11 cellular contexts compared by ENCODE assay signal in the genomic region with DNA sequence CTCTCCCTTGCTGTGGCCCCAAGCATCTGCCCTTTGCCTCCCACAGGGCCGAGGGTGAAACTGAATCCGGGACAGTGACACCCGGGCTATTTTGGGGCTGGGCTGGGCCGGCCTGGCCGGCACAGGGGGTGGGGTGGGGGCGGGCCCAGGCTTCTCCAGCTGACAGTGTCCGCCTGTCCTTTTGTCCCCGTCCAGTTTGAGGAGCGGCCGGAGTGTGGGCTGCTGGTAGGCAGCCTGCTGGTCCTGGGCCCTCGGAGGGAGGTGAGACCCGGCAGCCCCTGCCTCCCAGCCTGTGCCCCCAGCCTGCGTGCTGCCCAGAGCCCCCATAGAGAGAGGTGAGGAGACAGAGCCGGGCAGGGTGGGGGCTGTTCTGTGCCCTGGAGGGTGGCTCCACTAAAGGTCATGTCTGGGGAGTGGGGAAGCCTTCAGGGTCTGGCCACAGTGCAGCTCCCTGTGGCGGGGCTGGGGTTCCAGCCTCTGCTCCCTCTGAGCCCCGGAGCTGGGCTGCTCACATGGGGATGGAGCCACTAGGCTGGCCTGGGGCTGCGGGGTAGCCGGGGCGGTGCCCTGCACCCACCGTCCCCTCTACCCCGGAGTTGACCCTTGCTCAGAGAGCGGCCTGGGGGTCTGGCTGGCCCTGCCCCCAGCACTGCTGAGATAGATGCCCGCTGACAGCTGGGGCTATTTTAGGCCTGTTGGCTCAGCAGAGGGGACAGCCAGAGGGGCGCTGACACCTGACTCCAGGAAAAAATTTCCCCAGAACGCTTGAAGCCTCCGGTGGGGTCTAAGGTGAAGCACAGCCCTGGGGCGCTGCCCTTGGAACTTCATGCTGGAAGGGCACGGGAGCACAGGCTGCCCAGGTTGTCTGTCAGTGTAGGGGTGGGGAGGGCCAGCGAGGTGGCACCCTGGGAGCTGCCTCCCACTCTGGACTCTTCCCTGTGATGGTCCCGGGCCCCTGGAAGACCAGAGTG. TPM values are rescaled to one million over a fixed set of nuclear protein-coding genes. Genes with fewer than 3 reads are reported as not detected.
DNase-seq lines count a peak whose midpoint lies in the region; ATAC-seq and TF ChIP-seq lines count a peak whose summit lies in the region.
"Had no signal": no experiment of that assay in that cellular context is flagged by ENCODE, and none has a peak within 500 bp of the region (broad histone marks: within the 10 kb centered on the region; RNA-seq: fewer than 3 reads in every experiment).

A gene with protein sequence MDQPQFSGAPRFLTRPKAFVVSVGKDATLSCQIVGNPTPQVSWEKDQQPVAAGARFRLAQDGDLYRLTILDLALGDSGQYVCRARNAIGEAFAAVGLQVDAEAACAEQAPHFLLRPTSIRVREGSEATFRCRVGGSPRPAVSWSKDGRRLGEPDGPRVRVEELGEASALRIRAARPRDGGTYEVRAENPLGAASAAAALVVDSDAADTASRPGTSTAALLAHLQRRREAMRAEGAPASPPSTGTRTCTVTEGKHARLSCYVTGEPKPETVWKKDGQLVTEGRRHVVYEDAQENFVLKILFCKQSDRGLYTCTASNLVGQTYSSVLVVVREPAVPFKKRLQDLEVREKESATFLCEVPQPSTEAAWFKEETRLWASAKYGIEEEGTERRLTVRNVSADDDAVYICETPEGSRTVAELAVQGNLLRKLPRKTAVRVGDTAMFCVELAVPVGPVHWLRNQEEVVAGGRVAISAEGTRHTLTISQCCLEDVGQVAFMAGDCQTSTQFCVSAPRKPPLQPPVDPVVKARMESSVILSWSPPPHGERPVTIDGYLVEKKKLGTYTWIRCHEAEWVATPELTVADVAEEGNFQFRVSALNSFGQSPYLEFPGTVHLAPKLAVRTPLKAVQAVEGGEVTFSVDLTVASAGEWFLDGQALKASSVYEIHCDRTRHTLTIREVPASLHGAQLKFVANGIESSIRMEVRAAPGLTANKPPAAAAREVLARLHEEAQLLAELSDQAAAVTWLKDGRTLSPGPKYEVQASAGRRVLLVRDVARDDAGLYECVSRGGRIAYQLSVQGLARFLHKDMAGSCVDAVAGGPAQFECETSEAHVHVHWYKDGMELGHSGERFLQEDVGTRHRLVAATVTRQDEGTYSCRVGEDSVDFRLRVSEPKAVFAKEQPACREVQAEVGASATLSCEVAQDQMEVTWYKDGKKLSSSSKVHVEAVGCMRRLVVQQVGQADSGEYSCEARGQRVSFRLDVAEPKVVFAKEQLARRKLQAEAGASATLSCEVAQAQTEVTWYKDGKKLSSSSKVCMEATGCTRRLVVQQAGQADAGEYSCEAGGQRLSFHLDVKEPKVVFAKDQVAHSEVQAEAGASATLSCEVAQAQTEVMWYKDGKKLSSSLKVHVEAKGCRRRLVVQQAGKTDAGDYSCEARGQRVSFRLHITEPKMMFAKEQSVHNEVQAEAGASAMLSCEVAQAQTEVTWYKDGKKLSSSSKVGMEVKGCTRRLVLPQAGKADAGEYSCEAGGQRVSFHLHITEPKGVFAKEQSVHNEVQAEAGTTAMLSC (N-terminal part only) (plus strand): TSS at position 194 of the 971 bp plus-strand sequence. CDS start 3,740 bp downstream, outside the sequence.

- POLR2A ChIA-PET in WTC11 (lab: Charles Lee), result no interaction called here

- peaks cover 0 to 4% (median 0%) of the 10 kb centered on the region in 9 donors for H3K36me3 ChIP-seq in heart right ventricle
- H3K36me3 ChIP-seq in trophoblast cell (ENCODE audit: control insufficient read depth in 1 of 2, insufficient read depth in 2 of 2, low read length in 2 of 2), result no peaks in the 10 kb centered on the region

- H3K36me3 Mint-ChIP-seq in WTC11, result no peaks in the 10 kb centered on the region
- H3K36me3 Mint-ChIP-seq in stimulated activated memory B cell treated with anti-CD40 and anti-IgM and Interleukin-4, amounts not matched to agents 10 μg/mL and 1 μg/mL and 100 μg/mL, for 72 hours, result no peaks in the 10 kb centered on the region
- H3K36me3 Mint-ChIP-seq: CD14-positive monocyte had no signal

- H3K4me2 ChIP-seq in trophoblast cell (ENCODE audit: low read length), result no peak within 1 kb of the TSS

- no peak within 1 kb of the TSS for H2AFZ ChIP-seq in trophoblast cell (ENCODE audit: insufficient read depth, low read length, poor library complexity)

- H3K4me3 ChIP-seq in heart right ventricle (peak within 1 kb of the TSS; percentile 2 to 79 (median 66)), trophoblast cell (ENCODE audit: low read depth, low read length) (peak within 1 kb of the TSS; percentile 1)

- CTCF ChIA-PET in WTC11 (lab: Charles Lee), result interaction anchor here (0.6 to 0.7 kb wide), 2 partner anchors 52 to 77 kb away, joined by 4 to 5 read pairs; no protein-coding TSS in a partner anchor

- peak; percentile 27 for DNase-seq in D341Med (ENCODE audit: low spot score)
- no peak for DNase-seq in WTC11 (ENCODE audit: low spot score)
- peak; percentile 65 to 70 for DNase-seq in heart right ventricle
- no peak for DNase-seq in trophoblast cell
- DNase-seq in SKM-1 treated with dmso at 0.1 percent for 144 hours (lab: John Stamatoyannopoulos, UW; ENCODE audit: unreplicated experiment), result no peak
- DNase-seq in stimulated activated CD4-positive, alpha-beta T cell treated with anti-CD3 and anti-CD28 coated beads, Interleukin-4, amount 100 ng/mL, for 24 hours, result no peak
- no peak for DNase-seq in RKO (ENCODE audit: low spot score)
- DNase-seq: NCI-H1048 had no signal

- H3K4ac ChIP-seq in trophoblast cell (ENCODE audit: low read depth, low read length), result no peak within 1 kb of the TSS

- no peaks in the 10 kb centered on the region for H3K9me3 Mint-ChIP-seq in WTC11
- H3K9me3 Mint-ChIP-seq in stimulated activated memory B cell treated with anti-CD40 and anti-IgM and Interleukin-4, amounts not matched to agents 10 μg/mL and 1 μg/mL and 100 μg/mL, for 72 hours, result no peaks in the 10 kb centered on the region

- H2AK5ac ChIP-seq in trophoblast cell (ENCODE audit: low read length), result no peak within 1 kb of the TSS

- H3K18ac ChIP-seq in trophoblast cell (ENCODE audit: low read length), result no peak within 1 kb of the TSS

- WGBS in heart right ventricle, 2 donors, result 30 to 32% methylated on average over 30 of the region's 30 CpGs
- no CpG with 5 or more reads among the region's 30 CpGs for WGBS in trophoblast cell (ENCODE audit: extremely low coverage, insufficient coverage, insufficient read length)

- no peak within 1 kb of the TSS for H3K9ac ChIP-seq in trophoblast cell (ENCODE audit: low read length)

- no peak within 1 kb of the TSS for H4K91ac ChIP-seq in trophoblast cell (ENCODE audit: low read depth, low read length)

- H3K79me2 ChIP-seq in trophoblast cell (ENCODE audit: control insufficient read depth, insufficient read depth, low read length, poor library complexity), result no peaks in the 10 kb centered on the region

- H3K14ac ChIP-seq in trophoblast cell (ENCODE audit: low read length), result no peak within 1 kb of the TSS

- H3K27me3 ChIP-seq in heart right ventricle (peaks cover 0 to 15% (median 13%) of the 10 kb centered on the region in 7 donors), trophoblast cell (ENCODE audit: insufficient read depth, low read length) (peaks cover 10% of the 10 kb centered on the region)

- no peak within 1 kb of the TSS for H2BK5ac ChIP-seq in trophoblast cell (ENCODE audit: low read depth, low read length, poor library complexity)

- H3K27me3 Mint-ChIP-seq in WTC11 (ENCODE audit: low read depth), result peaks cover 49% of the 10 kb centered on the region
- H3K27me3 Mint-ChIP-seq in stimulated activated memory B cell treated with anti-CD40 and anti-IgM and Interleukin-4, amounts not matched to agents 10 μg/mL and 1 μg/mL and 100 μg/mL, for 72 hours, result peaks cover 16% of the 10 kb centered on the region

- H3K27ac ChIP-seq in heart right ventricle (peak within 1 kb of the TSS; percentile 76 to 100 (median 96)), trophoblast cell (ENCODE audit: low read depth, low read length) (no peak within 1 kb of the TSS)
- H3K27ac ChIP-seq: epithelial cell of prostate had no signal

- peaks cover 1% of the 10 kb centered on the region for H3K79me1 ChIP-seq in trophoblast cell (ENCODE audit: low read length)

- no peaks in the 10 kb centered on the region for H3K9me3 ChIP-seq in heart right ventricle
- H3K9me3 ChIP-seq in trophoblast cell (ENCODE audit: insufficient read depth, low read depth, low read length), result peaks cover 13% of the 10 kb centered on the region

- H3K4me1 Mint-ChIP-seq in WTC11, result no peaks in the 10 kb centered on the region
- H3K4me1 Mint-ChIP-seq in stimulated activated memory B cell treated with anti-CD40 and anti-IgM and Interleukin-4, amounts not matched to agents 10 μg/mL and 1 μg/mL and 100 μg/mL, for 72 hours, result peaks cover 7% of the 10 kb centered on the region

- H3K27ac Mint-ChIP-seq in WTC11, result no peak within 1 kb of the TSS
- H3K27ac Mint-ChIP-seq in stimulated activated memory B cell treated with anti-CD40 and anti-IgM and Interleukin-4, amounts not matched to agents 10 μg/mL and 1 μg/mL and 100 μg/mL, for 72 hours, result no peak within 1 kb of the TSS

- intact Hi-C loops in heart right ventricle (cut with DNase I), result loop anchor here in 6 of 10 donors (5.0 to 10.0 kb wide), 2 partner anchors 41 to 73 kb away; a partner anchor contains a TSS

- H3K4me3 Mint-ChIP-seq in WTC11, result no peak within 1 kb of the TSS
- H3K4me3 Mint-ChIP-seq in stimulated activated memory B cell treated with anti-CD40 and anti-IgM and Interleukin-4, amounts not matched to agents 10 μg/mL and 1 μg/mL and 100 μg/mL, for 72 hours, result no peak within 1 kb of the TSS
- H3K4me3 Mint-ChIP-seq: CD14-positive monocyte had no signal

- H2BK12ac ChIP-seq in trophoblast cell (ENCODE audit: low read length), result no peak within 1 kb of the TSS

- ATAC-seq in WTC11 (no peak), heart right ventricle (peak; percentile 52 to 81 (median 76))
- no peak for ATAC-seq in stimulated activated memory B cell treated with anti-CD40 and anti-IgM and Interleukin-4, amounts not matched to agents 10 μg/mL and 1 μg/mL and 100 μg/mL, for 72 hours

- no peak within 1 kb of the TSS for H3K23ac ChIP-seq in trophoblast cell (ENCODE audit: low read length)

- no peak for TF ChIP-seq CTCF in WTC11 (IDR thresholded peaks at IDR 0.05)
- no peak for TF ChIP-seq CTCF in heart right ventricle (IDR thresholded peaks at IDR 0.05)

- H4K8ac ChIP-seq in trophoblast cell (ENCODE audit: low read depth, low read length), result no peak within 1 kb of the TSS

- H2BK120ac ChIP-seq in trophoblast cell (ENCODE audit: insufficient read depth, low read length, poor library complexity), result no peak within 1 kb of the TSS

- no peak within 1 kb of the TSS for H4K12ac ChIP-seq in trophoblast cell (ENCODE audit: low read depth, low read length)

- peaks cover 8 to 52% (median 31%) of the 10 kb centered on the region in 9 donors for H3K4me1 ChIP-seq in heart right ventricle
- H3K4me1 ChIP-seq in trophoblast cell (ENCODE audit: control insufficient read depth in 1 of 2, insufficient read depth in 2 of 2, low read length in 2 of 2), result peaks cover 3 to 5% of the 10 kb centered on the region in 2 experiments

TF ChIP-seq in WTC11, 78 proteins besides CTCF, POLR2A, EP300 and RAD21:
- TF ChIP-seq NR2C2 (CRISPR knock-in tag; IDR thresholded peaks at IDR 0.05) (no peak), ZNF423 (CRISPR knock-in tag; IDR thresholded peaks at IDR 0.05) (no peak), ZNF416 (CRISPR knock-in tag; IDR thresholded peaks at IDR 0.05) (no peak)
TF ChIP-seq in WTC11: peak in this region for 0.

RNA-seq across cellular contexts. Expression of the gene that starts here (rescaled TPM):
- total RNA-seq in WTC11 (2021) (38.8 to 47.7 TPM (median 47.5 TPM) in 3 replicates), heart right ventricle (100 to 1,000 TPM; 285 to 541 (median 407) TPM)
- polyA plus RNA-seq in heart right ventricle, result 100 to 1,000 TPM; 176 to 639 TPM
- 6.4 and 7.0 TPM in 2 replicates for polyA plus RNA-seq in trophoblast cell (2013)

Comparison
In these comparisons a context has a peak if more than half of its experiments do, and no peak if none do; other contexts are left out.
1. DNase-seq: peak in D341Med (single experiment) and heart right ventricle (2 of 2); none in WTC11 (single experiment), trophoblast cell (0 of 2), SKM-1 treated with dmso at 0.1 percent for 144 hours (single experiment), stimulated activated CD4-positive, alpha-beta T cell treated with anti-CD3 and anti-CD28 coated beads, Interleukin-4, amount 100 ng/mL, for 24 hours (single experiment) and RKO (single experiment).
2. ATAC-seq: peak in heart right ventricle (8 of 8); none in WTC11 (single experiment) and stimulated activated memory B cell treated with anti-CD40 and anti-IgM and Interleukin-4, amounts not matched to agents 10 μg/mL and 1 μg/mL and 100 μg/mL, for 72 hours (single experiment).